8 cellular contexts compared by ENCODE assay signal in genomic region chr7:39732837-39733804, GRCh38.
DNase-seq lines count a peak whose midpoint lies in the region; ATAC-seq and TF ChIP-seq lines count a peak whose summit lies in the region.

No MANE protein-coding gene starts in this region.

- no peaks in the 10 kb centered on the region for H3K9me3 ChIP-seq in mucosa of rectum (ENCODE audit: control insufficient read depth in 2 of 2, low read length in 2 of 2)

- H3K9ac ChIP-seq in mucosa of rectum (ENCODE audit: low read depth in 1 of 2, low read length in 2 of 2), result peak overlapping the region; percentile 82 to 83

- TF ChIP-seq CTCF in epithelial cell of proximal tubule (conservative IDR thresholded peaks at IDR 0.05; ENCODE audit: low read depth, low read length), result no peak

- H3K27me3 ChIP-seq in mucosa of rectum (ENCODE audit: control insufficient read depth in 2 of 2, insufficient read depth in 2 of 2, low read length in 2 of 2), result no peaks in the 10 kb centered on the region

- peak; percentile 95 for ATAC-seq in GM21576 (IDR thresholded peaks at IDR 0.05; ENCODE audit: unreplicated experiment)

- H3K4me3 ChIP-seq in epithelial cell of proximal tubule (ENCODE audit: low read depth, low read length) (peak overlapping the region; percentile 67), mucosa of rectum (ENCODE audit: low read length in 2 of 2) (peak overlapping the region; percentile 82 to 87)

- H3K27me3 Mint-ChIP-seq in IgD-negative memory B cell, result no peaks in the 10 kb centered on the region

- H3K9me3 Mint-ChIP-seq in IgD-negative memory B cell, result no peaks in the 10 kb centered on the region

- no peaks in the 10 kb centered on the region for H3K36me3 Mint-ChIP-seq in IgD-negative memory B cell

- peak; percentile 99 for DNase-seq in DMS153 (lab: John Stamatoyannopoulos, UW)
- DNase-seq in OCI-M1 (lab: John Stamatoyannopoulos, UW), result peak; percentile 70
- DNase-seq in activated T-cell treated with anti-CD3 and anti-CD28 coated beads, Interleukin-2, amount 50 U/mL, for 1 hour, result peak; percentile 93
- peak; percentile 69 for DNase-seq in epithelial cell of proximal tubule (ENCODE audit: low read depth)
- DNase-seq in stimulated activated CD8-positive, alpha-beta memory T cell treated with anti-CD3 and anti-CD28 coated beads, Interleukin-4, amount 100 ng/mL, for 4 hours (ENCODE audit: low read depth in 2 of 2, low spot score in 1 of 2), result peak; percentile 96

- peaks cover 35 to 36% (median 36%) of the 10 kb centered on the region in 3 donors for H3K4me1 Mint-ChIP-seq in IgD-negative memory B cell

- peak overlapping the region; percentile 87 to 97 (median 95) for H3K4me3 Mint-ChIP-seq in IgD-negative memory B cell

- H3K27ac ChIP-seq in mucosa of rectum (ENCODE audit: low read depth in 2 of 2, low read length in 2 of 2), result peak overlapping the region; percentile 75 to 82

- H3K4me1 ChIP-seq in mucosa of rectum (ENCODE audit: control insufficient read depth in 2 of 2, insufficient read depth in 2 of 2, low read length in 2 of 2), result peaks cover 13 to 17% of the 10 kb centered on the region in 2 donors

- H3K27ac Mint-ChIP-seq in IgD-negative memory B cell, result peak overlapping the region; percentile 96 to 98 (median 96)

- H3K36me3 ChIP-seq in mucosa of rectum (ENCODE audit: control insufficient read depth in 2 of 2, insufficient read depth in 2 of 2, low read length in 2 of 2), result no peaks in the 10 kb centered on the region

Comparison
In these comparisons a context has a peak if more than half of its experiments do, and no peak if none do; other contexts are left out.
1. Peak in every context shown above with its lines: DNase-seq, ATAC-seq, H3K4me3 ChIP-seq and H3K27ac ChIP-seq.